ENCODE assay signal across 9 cellular contexts in the genomic region with DNA sequence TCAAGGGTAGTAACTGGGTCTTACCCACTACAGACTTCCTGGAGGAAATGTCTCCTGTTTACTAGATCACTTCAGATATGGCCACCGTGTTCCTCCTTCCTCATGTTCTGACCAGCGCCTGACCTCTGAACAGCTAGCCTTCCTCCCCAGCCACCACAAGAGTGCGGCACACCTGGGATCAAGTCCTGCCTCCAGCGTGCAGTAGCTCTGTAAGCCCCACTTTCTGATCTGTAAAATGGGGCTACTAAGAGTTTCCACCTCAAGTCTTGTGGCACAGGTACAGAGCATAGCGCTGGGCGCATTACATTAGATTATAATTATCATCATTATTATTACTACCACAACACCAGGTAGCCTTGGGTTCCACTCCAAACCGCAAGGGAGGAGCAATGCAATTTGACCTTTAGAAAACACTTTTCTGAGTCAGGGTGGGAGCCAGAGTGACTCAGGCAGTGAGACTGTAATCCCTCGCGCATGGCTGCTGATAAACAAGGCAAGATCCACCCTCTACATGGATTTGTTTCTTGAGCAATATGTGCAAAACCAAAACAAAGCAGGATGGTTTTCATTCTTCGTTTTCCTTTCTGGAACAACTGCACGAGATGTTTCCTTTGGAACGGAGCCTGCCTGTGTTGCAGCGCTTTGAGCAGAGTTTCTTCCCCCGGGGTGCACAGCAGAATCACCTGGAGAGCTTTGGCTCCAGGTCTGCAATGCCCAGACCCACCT.
DNase-seq lines count a peak whose midpoint lies in the region; ATAC-seq and TF ChIP-seq lines count a peak whose summit lies in the region.
"Had no signal": no experiment of that assay in that cellular context is flagged by ENCODE, and none has a peak within 500 bp of the region (broad histone marks: within the 10 kb centered on the region; RNA-seq: fewer than 3 reads in every experiment).

No MANE protein-coding gene starts in this region.

- H3K4me1 ChIP-seq in heart right ventricle (peaks cover 26 to 63% (median 54%) of the 10 kb centered on the region in 9 donors), skeletal muscle tissue (ENCODE audit: control insufficient read depth in 3 of 3, insufficient read depth in 3 of 3, low read length in 3 of 3) (peaks cover 51 to 53% (median 52%) of the 10 kb centered on the region in 3 donors), Karpas-422 (ENCODE audit: low read length) (peaks cover 5% of the 10 kb centered on the region)

- H3K9ac ChIP-seq in skeletal muscle tissue (ENCODE audit: low read depth in 1 of 3, low read length in 3 of 3) (no peak overlapping the region), Karpas-422 (ENCODE audit: low read length) (no peak overlapping the region)

- peak; percentile 95 for DNase-seq in HCEC 1CT
- peak in 1 of 2 donors; percentile 61 for DNase-seq in heart right ventricle
- DNase-seq in NCI-H2196 (lab: John Stamatoyannopoulos, UW; ENCODE audit: unreplicated experiment), result no peak
- no peak for DNase-seq in stimulated activated naive CD4-positive, alpha-beta T cell (lab: John Stamatoyannopoulos, UW)
- DNase-seq in Karpas-422, result no peak
- DNase-seq: activated naive CD8-positive, alpha-beta T cell treated with anti-CD3 and anti-CD28 coated beads, Interleukin-2, amount 10 ng/mL, durations not matched to agents 7 days and 5 days had no signal

- H3K27ac ChIP-seq in adipose tissue (ENCODE audit: low read depth, low read length) (peak overlapping the region; percentile 78), heart right ventricle (peak overlapping the region; percentile 77 to 97 (median 88)), skeletal muscle tissue (ENCODE audit: low read depth, low read length) (peak overlapping the region; percentile 87), Karpas-422 (ENCODE audit: low read length) (no peak overlapping the region)

- H2AFZ ChIP-seq in Karpas-422 (ENCODE audit: low read length), result no peak overlapping the region

- no peaks in the 10 kb centered on the region for H3K9me2 ChIP-seq in Karpas-422 (replicated peaks; ENCODE audit: insufficient read depth, low read length)

- 49 to 83% (median 50%) methylated on average over 14 of the region's 14 CpGs for WGBS in adipose tissue, 3 donors
- 41 to 49% methylated on average over 14 of the region's 14 CpGs for WGBS in heart right ventricle, 2 donors

- no peaks in the 10 kb centered on the region for H3K36me3 ChIP-seq in heart right ventricle
- H3K36me3 ChIP-seq in skeletal muscle tissue (ENCODE audit: control insufficient read depth in 3 of 3, insufficient read depth in 3 of 3, low read length in 3 of 3), result no peaks in the 10 kb centered on the region
- H3K36me3 ChIP-seq in Karpas-422 (ENCODE audit: insufficient read depth, low read length), result no peaks in the 10 kb centered on the region

- no peaks in the 10 kb centered on the region for H3K9me3 ChIP-seq in heart right ventricle
- H3K9me3 ChIP-seq in skeletal muscle tissue (ENCODE audit: control insufficient read depth in 3 of 3, low read length in 3 of 3), result no peaks in the 10 kb centered on the region
- H3K9me3 ChIP-seq in Karpas-422 (ENCODE audit: low read length), result no peaks in the 10 kb centered on the region

- no peaks in the 10 kb centered on the region for H4K20me1 ChIP-seq in Karpas-422 (ENCODE audit: insufficient read depth, low read depth, low read length)

- H3K27me3 ChIP-seq in heart right ventricle, result no peaks in the 10 kb centered on the region
- H3K27me3 ChIP-seq in skeletal muscle tissue (ENCODE audit: control insufficient read depth in 3 of 3, insufficient read depth in 3 of 3, low read length in 3 of 3), result no peaks in the 10 kb centered on the region
- no peaks in the 10 kb centered on the region for H3K27me3 ChIP-seq in Karpas-422 (ENCODE audit: low read length)

- no peak for TF ChIP-seq CTCF in heart right ventricle (IDR thresholded peaks at IDR 0.05)

- no peak overlapping the region for H3K4me2 ChIP-seq in Karpas-422 (ENCODE audit: low read depth, low read length, poor library complexity, severe bottlenecking)

- intact Hi-C loops in heart right ventricle (cut with DNase I), result loop anchor here in 4 of 10 donors (5.0 kb wide), 3 partner anchors 55 to 130 kb away; partner anchors contain the start of gene ANGPTL2 (in 2 of the 4)

- H3K4me3 ChIP-seq in heart right ventricle, result no peak overlapping the region
- peak overlapping the region in 1 of 3 donors; percentile 12 for H3K4me3 ChIP-seq in skeletal muscle tissue (ENCODE audit: low read length in 3 of 3)
- H3K4me3 ChIP-seq in Karpas-422 (ENCODE audit: low read length), result no peak overlapping the region

- ATAC-seq in heart right ventricle (peak; percentile 27 to 65 (median 38)), HG03565 (IDR thresholded peaks at IDR 0.05; ENCODE audit: unreplicated experiment) (no peak)

- H3K79me2 ChIP-seq in Karpas-422 (ENCODE audit: low read length), result no peaks in the 10 kb centered on the region
